ENCODE assay signal across 1 cellular context in the genomic region with DNA sequence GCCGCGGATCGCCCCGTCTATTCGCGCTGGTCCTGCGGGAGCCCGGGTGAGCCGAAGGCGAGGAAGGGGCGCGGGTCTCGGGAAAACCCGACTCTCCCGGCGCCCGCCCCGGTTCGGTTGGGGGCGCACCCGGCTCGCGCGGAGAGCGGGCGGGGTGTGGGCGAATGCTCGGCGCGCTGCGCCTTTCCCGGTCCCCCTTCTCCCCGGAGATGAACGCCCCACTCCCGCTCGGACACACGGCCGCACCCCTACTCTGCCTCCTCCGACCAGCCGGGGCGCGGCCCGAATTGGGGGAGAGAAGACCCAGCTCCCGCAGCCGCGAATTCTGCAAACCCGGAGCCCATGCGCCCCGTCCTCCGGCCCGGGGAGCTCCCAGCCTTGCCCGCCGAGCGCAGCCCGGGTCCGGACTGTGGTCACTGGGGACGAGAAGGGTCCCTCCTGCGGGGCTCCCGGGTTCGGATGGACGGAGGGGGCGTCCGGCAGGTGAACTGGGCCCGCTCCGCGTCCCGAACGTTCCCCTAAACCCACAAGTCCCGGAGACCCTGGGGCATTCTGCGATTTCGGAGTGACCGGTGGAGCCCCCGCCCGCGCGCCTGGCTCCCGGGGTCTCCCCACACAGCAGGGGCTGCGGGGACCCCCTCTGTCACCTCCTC.
TF ChIP-seq lines count a peak whose summit lies in the region.

No MANE protein-coding gene starts in this region.

TF ChIP-seq in A549, 52 proteins besides CTCF, POLR2A, EP300 and RAD21 (continued from another document):
- TF ChIP-seq, protein P1, sequence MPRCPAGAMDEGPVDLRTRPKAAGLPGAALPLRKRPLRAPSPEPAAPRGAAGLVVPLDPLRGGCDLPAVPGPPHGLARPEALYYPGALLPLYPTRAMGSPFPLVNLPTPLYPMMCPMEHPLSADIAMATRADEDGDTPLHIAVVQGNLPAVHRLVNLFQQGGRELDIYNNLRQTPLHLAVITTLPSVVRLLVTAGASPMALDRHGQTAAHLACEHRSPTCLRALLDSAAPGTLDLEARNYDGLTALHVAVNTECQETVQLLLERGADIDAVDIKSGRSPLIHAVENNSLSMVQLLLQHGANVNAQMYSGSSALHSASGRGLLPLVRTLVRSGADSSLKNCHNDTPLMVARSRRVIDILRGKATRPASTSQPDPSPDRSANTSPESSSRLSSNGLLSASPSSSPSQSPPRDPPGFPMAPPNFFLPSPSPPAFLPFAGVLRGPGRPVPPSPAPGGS (IDR thresholded peaks at IDR 0.05) = no peak
- TF ChIP-seq HOXA7 (CRISPR knock-in tag; IDR thresholded peaks at IDR 0.05) (no peak), RNF2 (IDR thresholded peaks at IDR 0.05; ENCODE audit: borderline replicate concordance, low read depth) (no peak), JUN (IDR thresholded peaks at IDR 0.05) (no peak), BHLHE40 (IDR thresholded peaks at IDR 0.05; ENCODE audit: low read depth, low read length) (no peak), KDM5A (IDR thresholded peaks at IDR 0.05) (no peak), NPAS2 (CRISPR knock-in tag; IDR thresholded peaks at IDR 0.05; ENCODE audit: borderline replicate concordance) (no peak), MAFK (IDR thresholded peaks at IDR 0.05; ENCODE audit: partially characterized antibody) (no peak), ZC3H11A (IDR thresholded peaks at IDR 0.05) (no peak), CHD2 (IDR thresholded peaks at IDR 0.05; ENCODE audit: low read length, partially characterized antibody) (no peak), CHD4 (IDR thresholded peaks at IDR 0.05; ENCODE audit: borderline replicate concordance) (no peak), MAZ (IDR thresholded peaks at IDR 0.05; ENCODE audit: borderline replicate concordance, low read depth, low read length) (no peak)
- TF ChIP-seq, protein P2, sequence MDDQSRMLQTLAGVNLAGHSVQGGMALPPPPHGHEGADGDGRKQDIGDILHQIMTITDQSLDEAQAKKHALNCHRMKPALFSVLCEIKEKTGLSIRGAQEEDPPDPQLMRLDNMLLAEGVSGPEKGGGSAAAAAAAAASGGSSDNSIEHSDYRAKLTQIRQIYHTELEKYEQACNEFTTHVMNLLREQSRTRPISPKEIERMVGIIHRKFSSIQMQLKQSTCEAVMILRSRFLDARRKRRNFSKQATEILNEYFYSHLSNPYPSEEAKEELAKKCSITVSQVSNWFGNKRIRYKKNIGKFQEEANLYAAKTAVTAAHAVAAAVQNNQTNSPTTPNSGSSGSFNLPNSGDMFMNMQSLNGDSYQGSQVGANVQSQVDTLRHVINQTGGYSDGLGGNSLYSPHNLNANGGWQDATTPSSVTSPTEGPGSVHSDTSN (IDR thresholded peaks at IDR 0.05) = no peak
